8 cellular contexts compared by ENCODE assay signal in the genomic region with DNA sequence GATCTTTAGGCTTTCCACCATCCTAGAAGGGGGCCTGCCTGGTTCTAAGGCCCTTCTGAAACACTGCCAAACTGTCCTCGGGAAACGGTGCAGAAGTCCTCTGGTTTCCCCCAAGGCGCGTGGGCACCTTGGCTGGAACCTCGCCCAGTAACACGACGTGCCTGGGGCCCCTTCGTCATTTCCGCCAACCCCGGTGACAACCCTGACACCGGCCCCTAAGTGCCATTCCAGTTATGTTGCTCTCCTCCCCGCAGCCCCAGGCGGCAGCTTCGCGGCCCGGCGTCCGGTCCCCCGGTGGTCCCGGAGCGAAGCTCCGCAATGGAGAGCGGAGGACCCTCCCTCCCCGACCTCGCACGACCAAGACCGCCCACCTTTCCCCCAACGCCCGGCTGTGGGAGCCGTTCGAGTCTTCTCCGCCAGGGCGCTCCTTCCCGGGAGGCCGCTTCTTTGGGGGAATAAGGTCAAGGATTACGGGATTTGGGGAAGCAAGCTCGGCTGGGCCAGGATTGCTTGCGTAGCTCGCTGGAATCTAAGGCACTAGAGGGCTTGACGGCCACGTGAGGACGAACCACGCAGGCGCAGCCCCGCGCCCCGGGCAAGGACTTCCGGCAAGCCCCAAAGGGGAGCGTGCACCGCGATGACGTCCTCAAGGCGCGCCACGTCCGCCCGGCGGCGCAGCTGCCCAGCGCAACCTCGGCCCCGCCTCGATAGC. TPM values are rescaled to one million over a fixed set of nuclear protein-coding genes. Genes with fewer than 3 reads are reported as not detected.
DNase-seq lines count a peak whose midpoint lies in the region; ATAC-seq, FAIRE-seq and TF ChIP-seq lines count a peak whose summit lies in the region.

No MANE protein-coding gene starts in this region.

- H3K4me1 Mint-ChIP-seq in T-cell = peaks cover 6 to 38% (median 31%) of the 10 kb centered on the region in 3 donors
- peaks cover 4% of the 10 kb centered on the region for H3K4me1 Mint-ChIP-seq in progenitor cell of endocrine pancreas (ENCODE audit: low read depth)

- POLR2A ChIA-PET in T-cell (lab: Charles Lee) = interaction anchor here (0.7 to 1.4 kb wide), 4 partner anchors 99 to 300 kb away, joined by 3 to 9 read pairs (median 4); a partner anchor contains a TSS

- DNase-seq in GM12892 (ENCODE audit: insufficient read length) (peak; percentile 98), NCI-H146 (lab: John Stamatoyannopoulos, UW) (peak; percentile 96), T-cell (peak; percentile 89 to 99 (median 95)), amniotic stem cell (lab: John Stamatoyannopoulos, UW) (peak; percentile 91), left ventricle myocardium superior (peak; percentile 99), progenitor cell of endocrine pancreas (ENCODE audit: low spot score, unreplicated experiment) (peak; percentile 94), ureter (ENCODE audit: low spot score) (peak; percentile 98)

- peak; percentile 72 for ATAC-seq in HG02852 (IDR thresholded peaks at IDR 0.05; ENCODE audit: unreplicated experiment)
- ATAC-seq in T-cell (replicated peaks in 1 of 4) = peak; percentile 78 to 80 (median 78)
- ATAC-seq in left ventricle myocardium superior = peak; percentile 86

- H3K27me3 Mint-ChIP-seq in T-cell = no peaks in the 10 kb centered on the region
- no peaks in the 10 kb centered on the region for H3K27me3 Mint-ChIP-seq in progenitor cell of endocrine pancreas

- peak; percentile 30 for TF ChIP-seq CTCF in progenitor cell of endocrine pancreas (IDR thresholded peaks at IDR 0.05; ENCODE audit: unreplicated experiment)

- H3K27ac Mint-ChIP-seq in T-cell (peak overlapping the region; percentile 98 to 99), progenitor cell of endocrine pancreas (peak overlapping the region; percentile 99)

- CTCF ChIA-PET in T-cell (lab: Charles Lee) = interaction anchor here (0.5 to 1.0 kb wide), 6 partner anchors 12 to 573 kb away, joined by 3 to 8 read pairs (median 3); a partner anchor contains a TSS

- H3K9me3 Mint-ChIP-seq in T-cell (no peaks in the 10 kb centered on the region), progenitor cell of endocrine pancreas (ENCODE audit: low read depth) (no peaks in the 10 kb centered on the region)

- H3K4me3 Mint-ChIP-seq in T-cell = peak overlapping the region; percentile 94 to 98 (median 96)
- H3K4me3 Mint-ChIP-seq in progenitor cell of endocrine pancreas (ENCODE audit: low read depth) = peak overlapping the region; percentile 96

- peak; percentile 100 for FAIRE-seq in GM12892 (lab: Jason Lieb, UNC)

- H3K36me3 Mint-ChIP-seq in T-cell (peaks cover 2% of the 10 kb centered on the region), progenitor cell of endocrine pancreas (ENCODE audit: insufficient read depth) (peaks cover 3% of the 10 kb centered on the region)

- intact Hi-C loops in left ventricle myocardium superior (cut with micrococcal nuclease) = no loop called here

- peak; percentile 86 for TF ChIP-seq POLR2A in GM12892 (IDR thresholded peaks at IDR 0.05; ENCODE audit: low read depth, low read length)

RNA-seq across cellular contexts. Expression of a gene that starts 0.6 kb away (rescaled TPM):
- polyA plus RNA-seq in GM12892 (2012; ENCODE audit: missing spikeins) = 40.2 TPM
- total RNA-seq in T-cell = 100 to 1,000 TPM; 126 to 141 (median 131) TPM
- total RNA-seq in left ventricle myocardium superior = 171 TPM
- 49.4 and 52.6 TPM in 2 replicates for total RNA-seq in progenitor cell of endocrine pancreas
- total RNA-seq in ureter = 182 TPM

RNA-seq across cellular contexts. Expression of a gene that starts 29.0 kb away (rescaled TPM):
- polyA plus RNA-seq in GM12892 (2012; ENCODE audit: missing spikeins) = 28.5 TPM
- total RNA-seq in T-cell = 10 to 100 TPM; 27.6 to 53.4 (median 47.6) TPM
- total RNA-seq in left ventricle myocardium superior = 67.1 TPM
- 53.4 and 61.6 TPM in 2 replicates for total RNA-seq in progenitor cell of endocrine pancreas
- 85.3 TPM for total RNA-seq in ureter

RNA-seq across cellular contexts. Expression of a gene that starts 30.9 kb away (rescaled TPM):
- 0.30 TPM for polyA plus RNA-seq in GM12892 (2012; ENCODE audit: missing spikeins)
- total RNA-seq in T-cell (1 to 10 TPM; 3.4 to 6.1 (median 5.6) TPM), left ventricle myocardium superior (0.22 TPM), progenitor cell of endocrine pancreas (5.1 and 5.4 TPM in 2 replicates), ureter (3.4 TPM)

RNA-seq across cellular contexts. Expression of a gene that starts 54.1 kb away (rescaled TPM):
- 0.47 TPM for polyA plus RNA-seq in GM12892 (2012; ENCODE audit: missing spikeins)
- total RNA-seq in T-cell (10 to 100 TPM in 1 of 5 donors, 1 to 10 TPM in 4; 5.1 to 13.4 (median 8.8) TPM), left ventricle myocardium superior (0.20 TPM), progenitor cell of endocrine pancreas (15.6 and 19.3 TPM in 2 replicates), ureter (8.8 TPM)

RNA-seq across cellular contexts. Expression of a gene that starts 54.4 kb away (rescaled TPM):
- 7.8 TPM for polyA plus RNA-seq in GM12892 (2012; ENCODE audit: missing spikeins)
- total RNA-seq in T-cell (10 to 100 TPM; 23.2 to 68.4 (median 63.4) TPM), left ventricle myocardium superior (4.6 TPM), progenitor cell of endocrine pancreas (38.2 and 40.8 TPM in 2 replicates), ureter (54.9 TPM)

Comparison
In these comparisons a context has a peak if more than half of its experiments do, and no peak if none do; other contexts are left out.
1. Peak in every context shown above with its lines: DNase-seq and ATAC-seq.